Comparison of ENCODE assay signal across 28 cellular contexts in genomic region chr10:66202101-66202500, GRCh38.
"Had no signal": no experiment of that assay in that cellular context is flagged by ENCODE, and none has a peak within 500 bp of the region (broad histone marks: within the 10 kb centered on the region; RNA-seq: fewer than 3 reads in every experiment).

No MANE protein-coding gene starts in this region.

- H3K27me3 Mint-ChIP-seq: dendritic cell treated with granulocyte-macrophage colony-stimulating factor and Interleukin-4, amounts not matched to agents 40 ng/mL and 50 ng/mL, for 4 days; effector memory CD8-positive, alpha-beta T cell; naive B cell; naive thymus-derived CD8-positive, alpha-beta T cell had no signal

- H3K4me1 Mint-ChIP-seq: endodermal cell; mesothelial cell of epicardium; naive B cell; naive thymus-derived CD8-positive, alpha-beta T cell had no signal

- H3K27ac Mint-ChIP-seq: dendritic cell treated with granulocyte-macrophage colony-stimulating factor and Interleukin-4, amounts not matched to agents 40 ng/mL and 50 ng/mL, for 4 days; effector memory CD8-positive, alpha-beta T cell; endodermal cell; mesothelial cell of epicardium; naive B cell; naive thymus-derived CD8-positive, alpha-beta T cell had no signal

- H3K36me3 Mint-ChIP-seq: mesothelial cell of epicardium; naive B cell; naive thymus-derived CD8-positive, alpha-beta T cell had no signal

- H3K4me3 Mint-ChIP-seq: dendritic cell treated with granulocyte-macrophage colony-stimulating factor and Interleukin-4, amounts not matched to agents 40 ng/mL and 50 ng/mL, for 4 days; effector memory CD8-positive, alpha-beta T cell; endodermal cell; mesothelial cell of epicardium; naive B cell; naive thymus-derived CD8-positive, alpha-beta T cell had no signal

- H3K4me1 ChIP-seq: colonic mucosa, esophagus squamous epithelium, gastrocnemius medialis, heart right ventricle, left ventricle myocardium inferior, lower lobe of right lung had no signal

- H3K36me3 ChIP-seq: colonic mucosa, esophagus squamous epithelium, gastrocnemius medialis, heart right ventricle, left ventricle myocardium inferior, lower lobe of right lung had no signal

- H3K9me3 Mint-ChIP-seq: dendritic cell treated with granulocyte-macrophage colony-stimulating factor and Interleukin-4, amounts not matched to agents 40 ng/mL and 50 ng/mL, for 4 days; endodermal cell; mesothelial cell of epicardium; naive thymus-derived CD8-positive, alpha-beta T cell had no signal

- DNase-seq: colonic mucosa; cortex of kidney; effector CD8-positive, alpha-beta T cell; effector memory CD8-positive, alpha-beta T cell; endodermal cell; erythroblast; esophagus squamous epithelium; foreskin fibroblast; foreskin melanocyte; gastrocnemius medialis; glutamatergic neuron; head of caudate nucleus; heart right ventricle; hippocampal formation; left cardiac atrium; left ventricle myocardium inferior; lower lobe of right lung; mesenchymal stem cell; mucosa of descending colon; naive B cell; naive thymus-derived CD8-positive, alpha-beta T cell had no signal

- FAIRE-seq: endometrium, islet of Langerhans, keratinocyte had no signal

- ATAC-seq: effector memory CD8-positive, alpha-beta T cell; esophagus mucosa; gastrocnemius medialis; heart right ventricle; left cardiac atrium; lower lobe of right lung; mucosa of descending colon; naive thymus-derived CD8-positive, alpha-beta T cell had no signal

- H3K9me3 ChIP-seq: colonic mucosa, esophagus squamous epithelium, gastrocnemius medialis, heart right ventricle, left ventricle myocardium inferior, lower lobe of right lung, mucosa of descending colon had no signal

- H3K4me3 ChIP-seq: colonic mucosa, esophagus squamous epithelium, gastrocnemius medialis, heart right ventricle, left ventricle myocardium inferior, lower lobe of right lung, mucosa of descending colon had no signal

- H3K27ac ChIP-seq: colonic mucosa, epithelial cell of prostate, esophagus squamous epithelium, gastrocnemius medialis, heart right ventricle, left ventricle myocardium inferior, lower lobe of right lung had no signal

- H3K27me3 ChIP-seq: colonic mucosa, esophagus squamous epithelium, gastrocnemius medialis, heart right ventricle had no signal
